ENCODE assay signal across 17 cellular contexts in genomic region chr21:39805983-39806382, GRCh38.
DNase-seq lines count a peak whose midpoint lies in the region; ATAC-seq and TF ChIP-seq lines count a peak whose summit lies in the region.
"Had no signal": no experiment of that assay in that cellular context is flagged by ENCODE, and none has a peak within 500 bp of the region (broad histone marks: within the 10 kb centered on the region; RNA-seq: fewer than 3 reads in every experiment).

No MANE protein-coding gene starts in this region.

- no peaks in the 10 kb centered on the region for H3K9me2 ChIP-seq in GM23248 (ENCODE audit: insufficient read depth)

- TF ChIP-seq CTCF in mammary epithelial cell (conservative IDR thresholded peaks at IDR 0.05 in 1 of 2, IDR thresholded peaks at IDR 0.05 in 1 of 2; ENCODE audit: extremely low read depth in 1 of 2, insufficient read depth in 1 of 2, low read depth in 1 of 2, low read length in 2 of 2) (no peak), breast epithelium (IDR thresholded peaks at IDR 0.05) (no peak)

- dilution Hi-C loops in mammary epithelial cell (cut with HindIII; ENCODE audit: low sequenced_read_pairs), result no loop called here

- no TSS peak for BruUV-seq in mammary epithelial cell (replicated peaks; lab: Mats Ljungman, UMichigan)

- no peak overlapping the region for H4K91ac ChIP-seq in trophoblast cell (ENCODE audit: low read depth, low read length)

- H3K14ac ChIP-seq in trophoblast cell (ENCODE audit: low read length), result no peak overlapping the region

- no peaks in the 10 kb centered on the region for H3K36me3 ChIP-seq in mammary epithelial cell (ENCODE audit: insufficient read depth, low read length)
- H3K36me3 ChIP-seq in breast epithelium, result no peaks in the 10 kb centered on the region
- no peaks in the 10 kb centered on the region for H3K36me3 ChIP-seq in trophoblast cell (ENCODE audit: control insufficient read depth in 1 of 2, insufficient read depth in 2 of 2, low read length in 2 of 2)
- no peaks in the 10 kb centered on the region for H3K36me3 ChIP-seq in GM23248 (ENCODE audit: low read depth)
- H3K36me3 ChIP-seq: BLaER1 had no signal

- H3K18ac ChIP-seq in trophoblast cell (ENCODE audit: low read length), result no peak overlapping the region

- DNase-seq in mammary epithelial cell (peak; percentile 27), breast epithelium (ENCODE audit: low spot score in 2 of 2) (no peak), epithelial cell of prostate (ENCODE audit: low read depth, low spot score) (peak; percentile 29), trophoblast cell (peak; percentile 86 to 95), GM23248 (no peak), DMS53 (lab: John Stamatoyannopoulos, UW) (no peak)
- DNase-seq: 8988T; AML-193; Calu3; CD4-positive, CD25-positive, alpha-beta regulatory T cell; DMS 273 treated with DMSO at 0.1 percent for 48 hours; DMS79; GOT3; H9 had no signal

- no peak overlapping the region for H2BK120ac ChIP-seq in trophoblast cell (ENCODE audit: insufficient read depth, low read length, poor library complexity)

- H3K27ac ChIP-seq in mammary epithelial cell (ENCODE audit: insufficient read depth, low read depth, low read length) (no peak overlapping the region), breast epithelium (no peak overlapping the region), epithelial cell of prostate (no peak overlapping the region), trophoblast cell (ENCODE audit: low read depth, low read length) (no peak overlapping the region), GM23248 (no peak overlapping the region)
- H3K27ac ChIP-seq: BLaER1 had no signal

- CTCF ChIA-PET in mammary epithelial cell (lab: Charles Lee; ENCODE audit: low non-redundant PET), result no interaction called here

- H3F3A ChIP-seq in GM23248 (ENCODE audit: insufficient read depth), result no peaks in the 10 kb centered on the region

- peak overlapping the region; percentile 52 for H2BK12ac ChIP-seq in trophoblast cell (ENCODE audit: low read length)

- no peak for TF ChIP-seq POLR2A in breast epithelium (IDR thresholded peaks at IDR 0.05)

- no peaks in the 10 kb centered on the region for H4K20me1 ChIP-seq in mammary epithelial cell (ENCODE audit: insufficient read depth, low read length)
- H4K20me1 ChIP-seq in GM23248 (ENCODE audit: insufficient read depth), result no peaks in the 10 kb centered on the region
- H4K20me1 ChIP-seq: BLaER1 had no signal

- no peak overlapping the region for H3K4me3 ChIP-seq in mammary epithelial cell (replicated peaks in 1 of 3; ENCODE audit: insufficient read depth in 1 of 3, low read depth in 2 of 3, low read length in 3 of 3)
- no peak overlapping the region for H3K4me3 ChIP-seq in breast epithelium
- no peak overlapping the region for H3K4me3 ChIP-seq in trophoblast cell (ENCODE audit: low read depth, low read length)
- H3K4me3 ChIP-seq in GM23248, result no peak overlapping the region
- H3K4me3 ChIP-seq: BLaER1 had no signal

- peaks cover 12% of the 10 kb centered on the region for H3K9me3 ChIP-seq in mammary epithelial cell (replicated peaks; ENCODE audit: insufficient read depth, low read length)
- H3K9me3 ChIP-seq in breast epithelium, result no peaks in the 10 kb centered on the region
- H3K9me3 ChIP-seq in trophoblast cell (ENCODE audit: insufficient read depth, low read depth, low read length), result peaks cover 1% of the 10 kb centered on the region
- no peaks in the 10 kb centered on the region for H3K9me3 ChIP-seq in GM23248 (ENCODE audit: low read depth)
- H3K9me3 ChIP-seq: BLaER1 had no signal

- no peak overlapping the region for H4K12ac ChIP-seq in trophoblast cell (ENCODE audit: low read depth, low read length)

- H3K4me2 ChIP-seq in mammary epithelial cell (ENCODE audit: insufficient read depth, low read depth, low read length), result no peak overlapping the region
- H3K4me2 ChIP-seq in trophoblast cell (ENCODE audit: low read length), result no peak overlapping the region
- no peak overlapping the region for H3K4me2 ChIP-seq in GM23248 (ENCODE audit: unreplicated experiment)
- H3K4me2 ChIP-seq: BLaER1 had no signal

- H4K8ac ChIP-seq in trophoblast cell (ENCODE audit: low read depth, low read length), result no peak overlapping the region

- H3K4ac ChIP-seq in trophoblast cell (ENCODE audit: low read depth, low read length), result no peak overlapping the region

- WGBS in mammary epithelial cell (ENCODE audit: low coverage, missing lambda C conversion rate), result 43% methylated on average over 1 of the region's 1 CpG
- no CpG with 5 or more reads among the region's 1 CpG for WGBS in trophoblast cell (ENCODE audit: extremely low coverage, insufficient coverage, insufficient read length)
- WGBS in GM23248 (ENCODE audit: low coverage in 1 of 2, low lambda C conversion rate in 2 of 2, missing lambda C conversion rate in 2 of 2), 2 experiments, result 25 to 33% methylated on average over 1 of the region's 1 CpG

- H3K79me1 ChIP-seq in trophoblast cell (ENCODE audit: low read length), result peaks cover 6% of the 10 kb centered on the region

- H2AK5ac ChIP-seq in trophoblast cell (ENCODE audit: low read length), result no peak overlapping the region

- no peaks in the 10 kb centered on the region for H3K79me2 ChIP-seq in mammary epithelial cell (ENCODE audit: insufficient read depth, low read length)
- H3K79me2 ChIP-seq in trophoblast cell (ENCODE audit: control insufficient read depth, insufficient read depth, low read length, poor library complexity), result peaks cover 1% of the 10 kb centered on the region
- no peaks in the 10 kb centered on the region for H3K79me2 ChIP-seq in GM23248 (ENCODE audit: insufficient read depth)

- in situ Hi-C loops in mammary epithelial cell (cut with MboI; ENCODE audit: low sequenced_read_pairs in 2 of 2), result no loop called here
- in situ Hi-C loops in GM23248 (cut with MboI), result no loop called here

- H2BK5ac ChIP-seq in trophoblast cell (ENCODE audit: low read depth, low read length, poor library complexity), result no peak overlapping the region

- no peak overlapping the region for H2AFZ ChIP-seq in mammary epithelial cell (ENCODE audit: low read depth, low read length)
- H2AFZ ChIP-seq in trophoblast cell (ENCODE audit: insufficient read depth, low read length, poor library complexity), result no peak overlapping the region
- no peak overlapping the region for H2AFZ ChIP-seq in GM23248

- H3K27me3 ChIP-seq in mammary epithelial cell (ENCODE audit: insufficient read depth, low read length) (no peaks in the 10 kb centered on the region), breast epithelium (no peaks in the 10 kb centered on the region), trophoblast cell (ENCODE audit: insufficient read depth, low read length) (no peaks in the 10 kb centered on the region), GM23248 (replicated peaks; ENCODE audit: insufficient read depth) (no peaks in the 10 kb centered on the region)
- H3K27me3 ChIP-seq: BLaER1 had no signal

- ATAC-seq in HG02970 (IDR thresholded peaks at IDR 0.05; ENCODE audit: low FRiP score, unreplicated experiment), result no peak
- ATAC-seq: HepG2 had no signal

- H3K9ac ChIP-seq in mammary epithelial cell (ENCODE audit: insufficient read depth, low read length) (no peak overlapping the region), trophoblast cell (ENCODE audit: low read length) (no peak overlapping the region), GM23248 (no peak overlapping the region)
- H3K9ac ChIP-seq: BLaER1 had no signal

- H3K4me1 ChIP-seq in mammary epithelial cell (ENCODE audit: insufficient read depth, low read length), result no peaks in the 10 kb centered on the region
- no peaks in the 10 kb centered on the region for H3K4me1 ChIP-seq in breast epithelium
- peaks cover 6% of the 10 kb centered on the region in 2 experiments for H3K4me1 ChIP-seq in trophoblast cell (ENCODE audit: control insufficient read depth in 1 of 2, insufficient read depth in 2 of 2, low read length in 2 of 2)
- no peaks in the 10 kb centered on the region for H3K4me1 ChIP-seq in GM23248 (ENCODE audit: insufficient read depth)
- H3K4me1 ChIP-seq: BLaER1 had no signal

- intact Hi-C loops in mammary epithelial cell (cut with micrococcal nuclease), result no loop called here
- intact Hi-C loops in breast epithelium (cut with DNase I; ENCODE audit: low total_unique reads), result no loop called here

- H3K23ac ChIP-seq in trophoblast cell (ENCODE audit: low read length), result no peak overlapping the region

Comparison
In these comparisons a context has a peak if more than half of its experiments do, and no peak if none do; other contexts are left out.
1. DNase-seq: peak in mammary epithelial cell (single experiment), epithelial cell of prostate (single experiment) and trophoblast cell (2 of 2); none in breast epithelium (0 of 2), GM23248 (single experiment) and DMS53 (single experiment).